15 cellular contexts compared by ENCODE assay signal in the genomic region with DNA sequence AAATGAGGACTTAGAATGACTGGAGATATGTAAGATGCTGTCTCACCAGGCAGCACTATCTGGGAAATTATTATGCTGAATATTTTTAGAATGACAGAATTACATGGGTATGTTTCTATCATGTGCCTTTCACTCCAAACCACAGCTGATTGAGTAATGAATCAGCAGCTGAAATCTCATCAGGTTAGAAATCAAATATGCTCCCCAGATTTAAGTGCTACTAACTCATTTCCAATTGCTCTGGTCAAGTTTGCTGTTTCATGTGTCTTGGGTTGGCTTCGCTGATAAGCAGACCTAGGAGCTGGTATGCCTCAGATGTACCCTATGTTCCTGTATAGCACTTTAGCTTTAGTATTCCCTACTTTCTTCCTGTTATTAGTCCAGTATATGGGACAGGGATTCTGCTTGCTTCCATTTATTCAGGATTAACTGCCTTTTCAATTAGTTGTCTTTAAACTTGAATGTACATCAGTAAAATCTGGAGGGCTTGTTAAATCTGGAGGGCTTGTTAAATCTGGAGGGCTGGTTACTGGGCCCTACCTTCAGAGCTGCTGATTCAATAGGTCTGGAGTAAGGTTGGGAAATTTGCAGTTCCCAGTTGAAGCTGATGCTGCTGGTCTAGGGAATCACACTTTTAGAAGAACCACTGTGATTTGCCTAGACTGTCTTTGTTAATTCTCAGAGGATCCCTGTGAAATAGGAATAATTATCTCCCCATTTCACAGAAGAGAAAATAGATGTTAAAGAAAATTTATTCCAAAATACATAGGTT.
DNase-seq lines count a peak whose midpoint lies in the region; ATAC-seq, FAIRE-seq and TF ChIP-seq lines count a peak whose summit lies in the region.
"Had no signal": no experiment of that assay in that cellular context is flagged by ENCODE, and none has a peak within 500 bp of the region (broad histone marks: within the 10 kb centered on the region; RNA-seq: fewer than 3 reads in every experiment).

No MANE protein-coding gene starts in this region.

- peaks cover 0 to 2% of the 10 kb centered on the region in 2 donors for H3K9me3 Mint-ChIP-seq in activated T-cell treated with anti-CD3 and anti-CD28 coated beads, Interleukin-2, amount 50 U/mL, for 72 hours
- H3K9me3 Mint-ChIP-seq: neural progenitor cell had no signal

- no peak overlapping the region for H3K27ac Mint-ChIP-seq in activated T-cell treated with anti-CD3 and anti-CD28 coated beads, Interleukin-2, amount 50 U/mL, for 72 hours
- H3K27ac Mint-ChIP-seq: CD4-positive, CD25-positive, alpha-beta regulatory T cell; neural progenitor cell had no signal

- H3K4me3 Mint-ChIP-seq in activated T-cell treated with anti-CD3 and anti-CD28 coated beads, Interleukin-2, amount 50 U/mL, for 72 hours = no peak overlapping the region
- H3K4me3 Mint-ChIP-seq: CD4-positive, CD25-positive, alpha-beta regulatory T cell; neural progenitor cell had no signal

- no peaks in the 10 kb centered on the region for H3K27me3 ChIP-seq in bronchial epithelial cell (ENCODE audit: control insufficient read depth, insufficient read depth, low read length)
- H3K27me3 ChIP-seq: neural progenitor cell, tibial nerve had no signal

- DNase-seq in AG08396 (ENCODE audit: low spot score) = peak; percentile 65
- peak; percentile 98 for DNase-seq in LHCN-M2 (ENCODE audit: low read depth)
- DNase-seq in bronchial epithelial cell (ENCODE audit: low read depth) = peak; percentile 95
- peak; percentile 23 to 81 for DNase-seq in lung microvascular endothelial cell (ENCODE audit: low read depth in 2 of 2)
- no peak for DNase-seq in NCI-H1417 (lab: John Stamatoyannopoulos, UW)
- DNase-seq in activated T-cell treated with anti-CD3 and anti-CD28 coated beads, Interleukin-2, amount 50 U/mL, for 72 hours = no peak
- DNase-seq: CD4-positive, CD25-positive, alpha-beta regulatory T cell; NCI-H1105; stimulated activated CD4-positive, alpha-beta T cell treated with anti-CD3 and anti-CD28 coated beads, Interleukin-4, amount 100 ng/mL, for 1 hour had no signal

- no peaks in the 10 kb centered on the region for H3K27me3 Mint-ChIP-seq in activated T-cell treated with anti-CD3 and anti-CD28 coated beads, Interleukin-2, amount 50 U/mL, for 72 hours (ENCODE audit: low read depth)
- H3K27me3 Mint-ChIP-seq: CD4-positive, CD25-positive, alpha-beta regulatory T cell had no signal

- no peaks in the 10 kb centered on the region for H3K4me1 Mint-ChIP-seq in activated T-cell treated with anti-CD3 and anti-CD28 coated beads, Interleukin-2, amount 50 U/mL, for 72 hours (ENCODE audit: low read depth)
- H3K4me1 Mint-ChIP-seq: CD4-positive, CD25-positive, alpha-beta regulatory T cell; neural progenitor cell had no signal

- ATAC-seq in HG02588 (IDR thresholded peaks at IDR 0.05; ENCODE audit: unreplicated experiment) (no peak), HG02759 (IDR thresholded peaks at IDR 0.05; ENCODE audit: unreplicated experiment) (no peak)
- ATAC-seq in activated T-cell treated with anti-CD3 and anti-CD28 coated beads, Interleukin-2, amount 50 U/mL, for 72 hours (replicated peaks in 1 of 2) = no peak

- FAIRE-seq in bronchial epithelial cell (lab: Jason Lieb, UNC) = peak; percentile 52
- FAIRE-seq: GM12892, TTC549 had no signal

- H3K4me3 ChIP-seq in bronchial epithelial cell (ENCODE audit: low read depth, low read length) = no peak overlapping the region
- H3K4me3 ChIP-seq: neural progenitor cell, tibial nerve had no signal

- H3K36me3 ChIP-seq in bronchial epithelial cell (ENCODE audit: control insufficient read depth, insufficient read depth, low read length) = no peaks in the 10 kb centered on the region
- H3K36me3 ChIP-seq: neural progenitor cell, tibial nerve had no signal

- no peaks in the 10 kb centered on the region for H3K36me3 Mint-ChIP-seq in activated T-cell treated with anti-CD3 and anti-CD28 coated beads, Interleukin-2, amount 50 U/mL, for 72 hours (ENCODE audit: insufficient read depth in 2 of 2)
- H3K36me3 Mint-ChIP-seq: CD4-positive, CD25-positive, alpha-beta regulatory T cell; neural progenitor cell had no signal

- no peak for TF ChIP-seq CTCF in bronchial epithelial cell (IDR thresholded peaks at IDR 0.05; ENCODE audit: insufficient read depth, low read length, severe bottlenecking)

Comparison
In these comparisons a context has a peak if more than half of its experiments do, and no peak if none do; other contexts are left out.
1. DNase-seq: peak in AG08396 (single experiment), LHCN-M2 (single experiment), bronchial epithelial cell (single experiment) and lung microvascular endothelial cell (2 of 2); none in NCI-H1417 (0 of 3) and activated T-cell treated with anti-CD3 and anti-CD28 coated beads, Interleukin-2, amount 50 U/mL, for 72 hours (0 of 2).